ENCODE assay signal across 19 cellular contexts in the genomic region with DNA sequence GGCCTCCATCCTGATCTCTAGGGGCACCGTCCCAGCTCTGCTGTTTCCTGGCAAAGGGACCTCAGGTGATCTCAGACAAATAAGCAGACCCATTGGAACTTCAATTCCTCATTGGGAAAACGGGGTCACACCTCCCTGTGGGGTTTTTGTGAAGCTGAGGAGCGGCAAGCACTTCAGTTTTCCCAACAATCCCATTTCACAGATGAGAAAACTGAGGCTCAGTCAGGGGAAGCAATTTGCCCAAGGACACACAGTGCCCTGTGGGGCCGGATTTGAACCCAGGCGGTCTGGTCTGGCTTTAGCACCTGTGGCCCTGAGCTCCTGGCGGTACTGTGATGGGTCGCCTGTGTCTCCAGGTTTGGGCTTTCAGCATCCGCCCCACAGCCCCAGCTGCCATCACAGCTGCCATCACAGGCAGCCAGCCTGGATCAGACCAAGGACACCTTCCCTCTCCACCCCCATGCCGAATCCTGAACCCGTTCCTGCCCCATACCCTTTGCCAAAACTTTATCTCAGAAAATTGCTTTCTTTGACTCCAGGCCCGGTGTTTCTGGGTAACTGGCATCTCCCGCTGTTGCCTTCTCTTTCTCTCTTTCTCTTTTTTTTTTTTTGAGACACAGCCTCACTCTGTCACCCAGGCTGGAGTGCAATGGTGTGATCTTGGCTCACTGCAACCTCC. TPM values are rescaled to one million over a fixed set of nuclear protein-coding genes. Genes with fewer than 3 reads are reported as not detected.
DNase-seq lines count a peak whose midpoint lies in the region; FAIRE-seq and TF ChIP-seq lines count a peak whose summit lies in the region.
"Had no signal": no experiment of that assay in that cellular context is flagged by ENCODE, and none has a peak within 500 bp of the region (broad histone marks: within the 10 kb centered on the region; RNA-seq: fewer than 3 reads in every experiment).

No MANE protein-coding gene starts in this region.

- H3K9me3 Mint-ChIP-seq in neural progenitor cell: no peaks in the 10 kb centered on the region
- H3K9me3 Mint-ChIP-seq: activated naive CD8-positive, alpha-beta T cell treated with anti-CD3 and anti-CD28 coated beads, Interleukin-2, amount 10 ng/mL, durations not matched to agents 7 days and 5 days; central memory CD8-positive, alpha-beta T cell; natural killer cell had no signal

- DNase-seq in BE2C (peak; percentile 11), SJCRH30 (no peak), epithelial cell of prostate (ENCODE audit: low read depth, low spot score) (no peak), neural progenitor cell (ENCODE audit: low spot score) (no peak), NCI-H526 (lab: John Stamatoyannopoulos, UW) (no peak), GM19239 (ENCODE audit: insufficient read length, low spot score) (no peak), anterior cingulate cortex (lab: John Stamatoyannopoulos, UW) (no peak), middle frontal gyrus (ENCODE audit: extremely low spot score, low spot score) (no peak)
- DNase-seq: activated CD4-positive, alpha-beta T cell treated with anti-CD3 and anti-CD28 coated beads for 4 hours; activated naive CD8-positive, alpha-beta T cell treated with anti-CD3 and anti-CD28 coated beads, Interleukin-2, amount 10 ng/mL, durations not matched to agents 7 days and 5 days; effector memory CD4-positive, alpha-beta T cell; GF-D8; heart left ventricle; MM.1S; natural killer cell; NCI-H1694 treated with DMSO at 0.1 percent for 48 hours; NCI-H226 had no signal

- H3K4me1 Mint-ChIP-seq in neural progenitor cell: peaks cover 45% of the 10 kb centered on the region
- H3K4me1 Mint-ChIP-seq: central memory CD8-positive, alpha-beta T cell had no signal

- peak overlapping the region; percentile 74 for H3K27ac Mint-ChIP-seq in neural progenitor cell
- H3K27ac Mint-ChIP-seq: activated naive CD8-positive, alpha-beta T cell treated with anti-CD3 and anti-CD28 coated beads, Interleukin-2, amount 10 ng/mL, durations not matched to agents 7 days and 5 days; natural killer cell had no signal

- H3K36me3 ChIP-seq in BE2C: peaks cover 13% of the 10 kb centered on the region
- peaks cover 9% of the 10 kb centered on the region; the same call in 1 of the 2 replicates for H3K36me3 ChIP-seq in SJCRH30
- no peaks in the 10 kb centered on the region for H3K36me3 ChIP-seq in neural progenitor cell
- H3K36me3 ChIP-seq: heart left ventricle had no signal

- H3K27me3 Mint-ChIP-seq in neural progenitor cell (ENCODE audit: insufficient read depth, low read depth): no peaks in the 10 kb centered on the region
- H3K27me3 Mint-ChIP-seq: activated naive CD8-positive, alpha-beta T cell treated with anti-CD3 and anti-CD28 coated beads, Interleukin-2, amount 10 ng/mL, durations not matched to agents 7 days and 5 days had no signal

- no peak for FAIRE-seq in GM19239 (lab: Jason Lieb, UNC)

- H3K4me3 Mint-ChIP-seq in neural progenitor cell: no peak overlapping the region
- H3K4me3 Mint-ChIP-seq: activated naive CD8-positive, alpha-beta T cell treated with anti-CD3 and anti-CD28 coated beads, Interleukin-2, amount 10 ng/mL, durations not matched to agents 7 days and 5 days; central memory CD8-positive, alpha-beta T cell; natural killer cell had no signal

- H3F3A ChIP-seq in neural progenitor cell (ENCODE audit: low read depth): peaks cover 6% of the 10 kb centered on the region

- H3K4me1 ChIP-seq in BE2C (peaks cover 75% of the 10 kb centered on the region), SJCRH30 (peaks cover 31% of the 10 kb centered on the region), neural progenitor cell (peaks cover 24% of the 10 kb centered on the region)

- no peak overlapping the region for H3K4me3 ChIP-seq in BE2C (ENCODE audit: low read depth, low read length)
- no peak overlapping the region for H3K4me3 ChIP-seq in SJCRH30
- H3K4me3 ChIP-seq in neural progenitor cell: no peak overlapping the region
- H3K4me3 ChIP-seq: heart left ventricle, skin epidermis had no signal

- peaks cover 7% of the 10 kb centered on the region for H4K20me1 ChIP-seq in neural progenitor cell (ENCODE audit: low read depth)

- H2AFZ ChIP-seq in neural progenitor cell (replicated peaks): no peak overlapping the region

- no peak overlapping the region for H3K9ac ChIP-seq in neural progenitor cell

- no peaks in the 10 kb centered on the region for H3K9me3 ChIP-seq in BE2C
- no peaks in the 10 kb centered on the region for H3K9me3 ChIP-seq in SJCRH30 (replicated peaks)
- H3K9me3 ChIP-seq in neural progenitor cell (ENCODE audit: low read depth): no peaks in the 10 kb centered on the region
- H3K9me3 ChIP-seq: heart left ventricle had no signal

- no peak overlapping the region for H3K4me2 ChIP-seq in neural progenitor cell

- H3K79me2 ChIP-seq in neural progenitor cell (ENCODE audit: low read depth): peaks cover 37% of the 10 kb centered on the region

- H3K27me3 ChIP-seq in BE2C (no peaks in the 10 kb centered on the region), SJCRH30 (no peaks in the 10 kb centered on the region), neural progenitor cell (no peaks in the 10 kb centered on the region)
- H3K27me3 ChIP-seq: heart left ventricle had no signal

- H3K27ac ChIP-seq in SJCRH30 (peak overlapping the region; percentile 33; the same call in 1 of the 2 replicates), epithelial cell of prostate (peak overlapping the region; percentile 60), neural progenitor cell (no peak overlapping the region)

- no peaks in the 10 kb centered on the region for H3K36me3 Mint-ChIP-seq in neural progenitor cell
- H3K36me3 Mint-ChIP-seq: activated naive CD8-positive, alpha-beta T cell treated with anti-CD3 and anti-CD28 coated beads, Interleukin-2, amount 10 ng/mL, durations not matched to agents 7 days and 5 days; natural killer cell had no signal

- no peak for TF ChIP-seq CTCF in BE2C (IDR thresholded peaks at IDR 0.05; ENCODE audit: low read depth, low read length)
- no peak for TF ChIP-seq CTCF in neural progenitor cell (IDR thresholded peaks at IDR 0.05)

RNA-seq across cellular contexts. Expression of a gene that starts 26.4 kb away (rescaled TPM):
- 82.1 TPM for polyA plus RNA-seq in BE2C (2012; ENCODE audit: insufficient read depth, insufficient read length, low read depth)
- 86.2 and 89.2 TPM in 2 replicates for total RNA-seq in SJCRH30 (2014; rRNA removed; shearing (Covaris generic))
- 16.0 and 28.5 TPM in 2 replicates for total RNA-seq in neural progenitor cell (ENCODE audit: low replicate concordance)
